In the genomic region with DNA sequence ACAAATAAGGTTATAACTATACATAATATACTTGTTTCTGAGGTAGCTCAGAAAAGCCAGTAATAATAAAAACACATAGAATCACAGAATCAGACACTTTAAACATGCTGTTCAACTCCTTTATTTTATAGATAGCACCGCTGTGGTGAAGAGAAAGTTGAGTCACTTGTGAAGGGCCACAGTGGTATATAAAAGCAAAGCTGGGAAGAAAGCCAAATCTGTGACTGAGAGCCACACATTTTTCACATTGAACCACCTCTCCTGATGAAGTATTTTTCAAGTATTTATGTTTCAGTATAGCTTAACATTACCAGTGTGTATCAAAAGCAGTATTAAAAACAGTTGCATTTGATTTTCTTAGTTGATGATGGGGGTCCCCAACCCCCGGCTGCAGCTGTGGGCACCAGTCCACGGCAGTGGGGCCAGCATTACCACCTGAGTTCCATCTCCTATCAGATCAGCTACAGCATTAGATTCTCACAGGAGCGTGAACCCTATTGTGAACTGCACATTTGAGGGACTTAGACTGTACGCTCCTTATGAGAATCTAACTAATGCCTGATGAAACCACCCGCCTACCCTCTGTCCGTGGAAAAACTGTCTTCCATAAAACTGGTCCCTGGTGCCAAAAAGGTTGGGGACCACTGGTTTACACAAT, we compare ENCODE assay signal across 8 cellular contexts. TPM values are rescaled to one million over a fixed set of nuclear protein-coding genes. Genes with fewer than 3 reads are reported as not detected.
DNase-seq lines count a peak whose midpoint lies in the region; ATAC-seq and TF ChIP-seq lines count a peak whose summit lies in the region.

No MANE protein-coding gene starts in this region.

- TF ChIP-seq CTCF in lower leg skin (IDR thresholded peaks at IDR 0.05) = no peak

- peak; percentile 77 for ATAC-seq in GM18499 (IDR thresholded peaks at IDR 0.05; ENCODE audit: insufficient read depth, unreplicated experiment)
- peak; percentile 84 for ATAC-seq in HG02981 (IDR thresholded peaks at IDR 0.05; ENCODE audit: unreplicated experiment)
- no peak for ATAC-seq in GM19324 (IDR thresholded peaks at IDR 0.05; ENCODE audit: low FRiP score, unreplicated experiment)

- no peak overlapping the region for H3K4me3 ChIP-seq in lower leg skin (ENCODE audit: low read depth, poor library complexity, severe bottlenecking)

- intact Hi-C loops in lower leg skin (cut with DNase I; ENCODE audit: low total_unique reads) = no loop called here

- no peak for TF ChIP-seq POLR2A in lower leg skin (IDR thresholded peaks at IDR 0.05)

- DNase-seq in AG20443 (ENCODE audit: low spot score) (peak; percentile 18), NCI-H2196 (lab: John Stamatoyannopoulos, UW; ENCODE audit: unreplicated experiment) (peak; percentile 78), pulmonary artery endothelial cell (ENCODE audit: low read depth, low spot score) (peak; percentile 43), lower leg skin (ENCODE audit: low spot score in 2 of 2) (no peak)

- 69 to 70% methylated on average over 7 of the region's 7 CpGs for WGBS in lower leg skin, 2 donors

- H3K27ac ChIP-seq in cingulate gyrus (ENCODE audit: low read depth, low read length) = peak overlapping the region; percentile 34

RNA-seq across cellular contexts. Expression of a gene that starts 46.2 kb away (rescaled TPM):
- total RNA-seq in pulmonary artery endothelial cell (200 TPM in 2 replicates), lower leg skin (10 to 100 TPM; 51.6 to 91.1 (median 66.0) TPM)

Comparison
In these comparisons a context has a peak if more than half of its experiments do, and no peak if none do; other contexts are left out.
1. DNase-seq: peak in AG20443 (single experiment), NCI-H2196 (single experiment) and pulmonary artery endothelial cell (single experiment); none in lower leg skin (0 of 2).